In the genomic region with DNA sequence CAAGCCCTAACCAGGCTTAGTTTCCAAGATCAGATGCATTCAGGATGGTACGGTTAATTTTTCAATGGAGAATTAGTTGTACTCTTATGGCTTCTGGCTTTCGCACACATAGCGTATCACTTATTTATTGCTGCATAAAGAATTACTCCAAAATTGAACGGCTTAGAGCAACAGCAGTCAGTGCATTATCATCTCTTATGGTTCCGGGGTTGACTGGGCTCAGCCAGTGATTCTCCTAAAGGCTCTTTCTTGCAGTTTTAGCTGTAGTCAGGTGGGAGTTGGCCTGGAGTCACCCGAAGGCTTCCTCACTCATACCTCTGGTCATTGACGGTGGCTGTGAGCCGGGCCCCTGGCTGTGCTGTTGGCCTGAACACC, we compare ENCODE assay signal across 8 cellular contexts. TPM values are rescaled to one million over a fixed set of nuclear protein-coding genes. Genes with fewer than 3 reads are reported as not detected.
DNase-seq lines count a peak whose midpoint lies in the region; FAIRE-seq and TF ChIP-seq lines count a peak whose summit lies in the region.

No MANE protein-coding gene starts in this region.

- peak; percentile 53 for DNase-seq in GM13977 (ENCODE audit: low spot score)
- no peak for DNase-seq in RWPE1 (ENCODE audit: low spot score)
- DNase-seq in esophagus squamous epithelium (lab: John Stamatoyannopoulos, UW): no peak
- no peak for DNase-seq in osteocyte (ENCODE audit: extremely low spot score, unreplicated experiment)
- DNase-seq in NCI-H2196 (lab: John Stamatoyannopoulos, UW; ENCODE audit: unreplicated experiment): no peak
- no peak for DNase-seq in GM12891 (ENCODE audit: insufficient read length, low spot score)
- DNase-seq in stimulated activated naive CD4-positive, alpha-beta T cell treated with Interleukin-2 at 50 U/mL for 16 hours (lab: John Stamatoyannopoulos, UW): no peak
- DNase-seq in stimulated activated CD4-positive, alpha-beta T cell treated with anti-CD3 and anti-CD28 coated beads, Interleukin-4, amount 100 ng/mL, for 4 hours: no peak

- no peak for TF ChIP-seq CTCF in GM13977 (IDR thresholded peaks at IDR 0.05; ENCODE audit: extremely low read depth, insufficient read depth, missing control alignments)
- TF ChIP-seq CTCF in RWPE1 (conservative IDR thresholded peaks at IDR 0.05; ENCODE audit: low read depth): no peak
- no peak for TF ChIP-seq CTCF in esophagus squamous epithelium (IDR thresholded peaks at IDR 0.05)
- TF ChIP-seq CTCF in osteocyte (IDR thresholded peaks at IDR 0.05): no peak

- CTCF ChIA-PET in RWPE1 (lab: Yijun Ruan, JAX): interaction anchor here (0.8 kb wide), 1 partner anchor 138 kb away, joined by 3 read pairs; no protein-coding TSS in a partner anchor

- H3K4me3 ChIP-seq in esophagus squamous epithelium: peak overlapping the region; percentile 57 to 88 (median 66)

- TF ChIP-seq POLR2A in esophagus squamous epithelium (IDR thresholded peaks at IDR 0.05): no peak
- no peak for TF ChIP-seq POLR2A in GM12891 (IDR thresholded peaks at IDR 0.05; ENCODE audit: low read depth, low read length)

- H3K9me3 Mint-ChIP-seq in osteocyte (ENCODE audit: unreplicated experiment): no peaks in the 10 kb centered on the region

- H3K27me3 ChIP-seq in esophagus squamous epithelium: no peaks in the 10 kb centered on the region

- H3K36me3 ChIP-seq in esophagus squamous epithelium: peaks cover 0 to 21% (median 6%) of the 10 kb centered on the region in 3 donors

- H3K4me3 Mint-ChIP-seq in osteocyte (ENCODE audit: unreplicated experiment): peak overlapping the region; percentile 95

- H3K27ac ChIP-seq in RWPE1: peak overlapping the region; percentile 82
- peak overlapping the region; percentile 86 to 90 (median 88) for H3K27ac ChIP-seq in esophagus squamous epithelium

- peaks cover 4% of the 10 kb centered on the region for H3K36me3 Mint-ChIP-seq in osteocyte (ENCODE audit: unreplicated experiment)

- no peaks in the 10 kb centered on the region for H3K9me3 ChIP-seq in esophagus squamous epithelium

- no peaks in the 10 kb centered on the region for H3K27me3 Mint-ChIP-seq in osteocyte (ENCODE audit: unreplicated experiment)

- FAIRE-seq in GM12891 (lab: Jason Lieb, UNC): no peak

- peaks cover 23 to 48% (median 26%) of the 10 kb centered on the region in 3 donors for H3K4me1 ChIP-seq in esophagus squamous epithelium

- in situ Hi-C loops in GM13977 (cut with MboI; ENCODE audit: low pct_unique_long_range_greater_than_20kb, low sequenced_read_pairs, unreplicated experiment): no loop called here

- WGBS in esophagus squamous epithelium, 2 donors: 64 to 84% methylated on average over 5 to 6 of the region's 8 CpGs

- intact Hi-C loops in esophagus squamous epithelium (cut with DNase I): no loop called here

- H3K4me1 Mint-ChIP-seq in osteocyte (ENCODE audit: unreplicated experiment): peaks cover 27% of the 10 kb centered on the region

- H3K27ac Mint-ChIP-seq in osteocyte (ENCODE audit: unreplicated experiment): peak overlapping the region; percentile 90

- POLR2A ChIA-PET in RWPE1 (lab: Yijun Ruan, JAX; ENCODE audit: low non-redundant PET): interaction anchor here (1.0 to 1.5 kb wide), 3 partner anchors 9 to 14 kb away, joined by 3 to 7 read pairs (median 4); no protein-coding TSS in a partner anchor

TF ChIP-seq in GM12891, 5 proteins besides CTCF, POLR2A, EP300 and RAD21:
- no peak for TF ChIP-seq SPI1 (IDR thresholded peaks at IDR 0.05; ENCODE audit: low read depth, low read length)
- TF ChIP-seq TAF1 (IDR thresholded peaks at IDR 0.05; ENCODE audit: low read depth, low read length): no peak
- TF ChIP-seq POU2F2 (IDR thresholded peaks at IDR 0.05; ENCODE audit: low read depth, low read length): no peak
- TF ChIP-seq POLR2AphosphoS5 (IDR thresholded peaks at IDR 0.05; ENCODE audit: low read depth, low read length): no peak
- no peak for TF ChIP-seq PAX5 (IDR thresholded peaks at IDR 0.05; ENCODE audit: insufficient read depth, low read length, severe bottlenecking)

RNA-seq across cellular contexts. Expression of a gene that starts 0.6 kb away (rescaled TPM):
- 100 to 1,000 TPM in 2 of 4 donors, 10 to 100 TPM in 2; 74.5 to 117 (median 93.8) TPM for total RNA-seq in esophagus squamous epithelium
- 111 TPM in 2 replicates for total RNA-seq in osteocyte
- 156 TPM for polyA plus RNA-seq in GM12891 (2012; ENCODE audit: low read depth, missing spikeins)

RNA-seq across cellular contexts. Expression of a gene that starts 43.3 kb away (rescaled TPM):
- total RNA-seq in esophagus squamous epithelium (10 to 100 TPM; 15.0 to 23.3 (median 20.5) TPM), osteocyte (16.3 and 17.6 TPM in 2 replicates)
- 7.9 TPM for polyA plus RNA-seq in GM12891 (2012; ENCODE audit: low read depth, missing spikeins)
